In the genomic region with DNA sequence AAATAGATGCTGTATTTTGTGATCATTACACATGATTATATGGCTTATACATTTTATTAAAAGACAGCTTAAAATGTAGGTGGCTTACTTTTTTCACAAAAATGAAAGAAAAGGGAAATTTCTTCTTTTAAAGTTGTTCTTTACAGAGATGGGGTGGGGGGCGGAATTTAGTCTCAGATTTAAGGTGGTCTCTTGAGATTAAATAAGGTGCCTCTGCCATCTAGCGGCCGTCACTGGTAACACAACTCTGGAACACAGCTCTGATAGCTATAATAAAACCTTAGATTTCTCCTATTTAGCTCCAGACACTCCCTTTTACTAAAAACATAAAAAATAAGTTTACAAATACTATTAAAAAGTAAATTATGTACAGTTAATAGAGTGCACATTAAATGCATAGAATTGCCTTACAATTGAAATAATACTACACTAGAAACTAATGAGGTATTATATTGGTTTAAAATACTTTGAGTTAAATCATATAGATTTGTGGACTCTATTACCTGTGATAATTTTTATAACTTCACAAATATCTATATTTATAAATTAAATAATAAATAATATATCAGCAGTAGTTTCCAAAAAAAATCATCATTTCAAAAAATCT, we compare ENCODE assay signal across 8 cellular contexts.
A peak's percentile ranks its signal among the peaks of the same experiment; 100 is the strongest.
DNase-seq lines count a peak whose midpoint lies in the region; ATAC-seq and TF ChIP-seq lines count a peak whose summit lies in the region.

No MANE protein-coding gene starts in this region.

- DNase-seq in NCI-H2196 (lab: John Stamatoyannopoulos, UW; ENCODE audit: unreplicated experiment) (peak; percentile 19), NCI-H2196 treated with DMSO at 0.1 percent for 48 hours (lab: John Stamatoyannopoulos, UW; ENCODE audit: unreplicated experiment) (no peak), Panc1 (ENCODE audit: low read depth, low spot score) (no peak), heart left ventricle (peak; percentile 10 to 58 (median 33)), retinal pigment epithelial cell (ENCODE audit: low read depth) (no peak), GDM1 (lab: John Stamatoyannopoulos, UW) (no peak)
- peak; percentile 44 for DNase-seq in activated naive CD4-positive, alpha-beta T cell treated with anti-CD3 and anti-CD28 coated beads, Interleukin-2, amount 10 ng/mL, durations not matched to agents 7 days and 5 days

- CTCF ChIA-PET in Panc1 (lab: Charles Lee) = interaction anchor here (0.5 to 1.3 kb wide), 9 partner anchors 22 to 1612 kb away, joined by 3 to 5 read pairs (median 3); no protein-coding TSS in a partner anchor
- CTCF ChIA-PET in activated naive CD4-positive, alpha-beta T cell treated with anti-CD3 and anti-CD28 coated beads, Interleukin-2, amount 10 ng/mL, durations not matched to agents 7 days and 5 days (lab: Charles Lee) = interaction anchor here (0.8 to 1.6 kb wide), 8 partner anchors 9 to 1416 kb away, joined by 3 to 5 read pairs (median 4); no protein-coding TSS in a partner anchor

- no peak overlapping the region for H3K4me3 Mint-ChIP-seq in activated naive CD4-positive, alpha-beta T cell treated with anti-CD3 and anti-CD28 coated beads, Interleukin-2, amount 10 ng/mL, durations not matched to agents 7 days and 5 days

- H3K36me3 Mint-ChIP-seq in activated naive CD4-positive, alpha-beta T cell treated with anti-CD3 and anti-CD28 coated beads, Interleukin-2, amount 10 ng/mL, durations not matched to agents 7 days and 5 days = no peaks in the 10 kb centered on the region

- H3K27ac Mint-ChIP-seq in activated naive CD4-positive, alpha-beta T cell treated with anti-CD3 and anti-CD28 coated beads, Interleukin-2, amount 10 ng/mL, durations not matched to agents 7 days and 5 days = no peak overlapping the region

- H3K4me3 ChIP-seq in Panc1 (ENCODE audit: low read depth in 2 of 2, low read length in 2 of 2) (no peak overlapping the region), heart left ventricle (no peak overlapping the region), retinal pigment epithelial cell (ENCODE audit: low read length) (no peak overlapping the region)

- WGBS in heart left ventricle, 4 donors = 1 to 4% (median 3%) methylated on average over 3 of the region's 3 CpGs

- H3K4me1 ChIP-seq in Panc1 (ENCODE audit: control insufficient read depth, insufficient read depth, low read length) (no peaks in the 10 kb centered on the region), heart left ventricle (peaks cover 0 to 23% (median 0%) of the 10 kb centered on the region in 12 donors)

- in situ Hi-C loops in Panc1 (cut with HindIII; ENCODE audit: low pct_unique_long_range_greater_than_20kb, low sequenced_read_pairs) = no loop called here

- H3K9me3 ChIP-seq in Panc1 (ENCODE audit: control insufficient read depth, insufficient read depth, low read depth, low read length) (no peaks in the 10 kb centered on the region), heart left ventricle (no peaks in the 10 kb centered on the region)

- POLR2A ChIA-PET in Panc1 (lab: Charles Lee) = no interaction called here

- H3K27me3 ChIP-seq in Panc1 (ENCODE audit: control insufficient read depth, insufficient read depth, low read length) (no peaks in the 10 kb centered on the region), heart left ventricle (peaks cover 0 to 3% (median 0%) of the 10 kb centered on the region in 9 donors)

- ATAC-seq in HG02981 (IDR thresholded peaks at IDR 0.05; ENCODE audit: unreplicated experiment) (peak; percentile 32), Panc1 (no peak), heart left ventricle (no peak)

- no peaks in the 10 kb centered on the region for H3K4me1 Mint-ChIP-seq in activated naive CD4-positive, alpha-beta T cell treated with anti-CD3 and anti-CD28 coated beads, Interleukin-2, amount 10 ng/mL, durations not matched to agents 7 days and 5 days

- BruUV-seq in Panc1 (replicated peaks; lab: Mats Ljungman, UMichigan) = no TSS peak

- TF ChIP-seq CTCF in Panc1 (IDR thresholded peaks at IDR 0.05) (peak; percentile 87; the same call in 1 of the 2 replicates), heart left ventricle (IDR thresholded peaks at IDR 0.05) (peak; percentile 74 to 92 (median 86)), retinal pigment epithelial cell (conservative IDR thresholded peaks at IDR 0.05; ENCODE audit: low read depth, low read length) (peak; percentile 83)

- intact Hi-C loops in Panc1 (cut with micrococcal nuclease; ENCODE audit: unreplicated experiment) = loop anchor here (2.0 to 10.0 kb wide), 5 partner anchors 234 to 1411 kb away; no protein-coding TSS in a partner anchor
- intact Hi-C loops in heart left ventricle (cut with DNase I) = loop anchor here (2.0 to 10.0 kb wide), 5 partner anchors 1157 to 1414 kb away; no protein-coding TSS in a partner anchor

- no peak for TF ChIP-seq POLR2A in heart left ventricle (IDR thresholded peaks at IDR 0.05)

- H3K27ac ChIP-seq in Panc1 (ENCODE audit: low read length) = no peak overlapping the region
- H3K27ac ChIP-seq in heart left ventricle = no peak overlapping the region

- no peaks in the 10 kb centered on the region for H3K9me3 Mint-ChIP-seq in activated naive CD4-positive, alpha-beta T cell treated with anti-CD3 and anti-CD28 coated beads, Interleukin-2, amount 10 ng/mL, durations not matched to agents 7 days and 5 days

- H3K36me3 ChIP-seq in Panc1 (ENCODE audit: control insufficient read depth, insufficient read depth, low read length) = no peaks in the 10 kb centered on the region
- H3K36me3 ChIP-seq in heart left ventricle = no peaks in the 10 kb centered on the region

- H3K27me3 Mint-ChIP-seq in activated naive CD4-positive, alpha-beta T cell treated with anti-CD3 and anti-CD28 coated beads, Interleukin-2, amount 10 ng/mL, durations not matched to agents 7 days and 5 days = no peaks in the 10 kb centered on the region

Comparison
In these comparisons a context has a peak if more than half of its experiments do, and no peak if none do; other contexts are left out.
1. DNase-seq: peak in NCI-H2196 (single experiment), activated naive CD4-positive, alpha-beta T cell treated with anti-CD3 and anti-CD28 coated beads, Interleukin-2, amount 10 ng/mL, durations not matched to agents 7 days and 5 days (single experiment) and heart left ventricle (5 of 5); none in NCI-H2196 treated with DMSO at 0.1 percent for 48 hours (single experiment), Panc1 (single experiment), retinal pigment epithelial cell (single experiment) and GDM1 (single experiment).
2. Peak in every context shown above with its lines, with median percentiles within 50 percentile points of each other: CTCF ChIP-seq.